In genomic region chr15:90994059-90994416, GRCh38 we compare ENCODE assay signal across 1 cellular context.
TF ChIP-seq lines count a peak whose summit lies in the region.

No MANE protein-coding gene starts in this region.

TF ChIP-seq in GM23338, 12 proteins besides CTCF, POLR2A, EP300 and RAD21 (continued from another document):
- TF ChIP-seq ZNF462 (CRISPR knock-in tag; IDR thresholded peaks at IDR 0.05) (no peak), ETS1 (IDR thresholded peaks at IDR 0.05) (no peak), STAT1 (IDR thresholded peaks at IDR 0.05; ENCODE audit: unreplicated experiment) (no peak), JUNB (IDR thresholded peaks at IDR 0.05; ENCODE audit: unreplicated experiment) (no peak), EZH2 (IDR thresholded peaks at IDR 0.05; ENCODE audit: low read depth, unreplicated experiment) (no peak), POLR2AphosphoS5 (IDR thresholded peaks at IDR 0.05; ENCODE audit: low read depth) (no peak), NANOG (IDR thresholded peaks at IDR 0.05; ENCODE audit: borderline replicate concordance) (no peak), EZH2phosphoT487 (IDR thresholded peaks at IDR 0.05; ENCODE audit: unreplicated experiment) (no peak), ZNF331 (CRISPR knock-in tag; IDR thresholded peaks at IDR 0.05; ENCODE audit: low read depth) (no peak)
